In genomic region chr2:240992572-240993291, GRCh38 we compare ENCODE assay signal across 1 cellular context.
A peak's percentile ranks its signal among the peaks of the same experiment; 100 is the strongest.
TF ChIP-seq lines count a peak whose summit lies in the region.

No MANE protein-coding gene starts in this region.

TF ChIP-seq in K562, 482 proteins besides CTCF, POLR2A, EP300 and RAD21 (continued from another document):
- TF ChIP-seq ZBTB11 (CRISPR knock-in tag; IDR thresholded peaks at IDR 0.05) (peak in 1 of 3 experiments; percentile 56; a peak in 1 of 6 replicates), TFAP4 (CRISPR knock-in tag; IDR thresholded peaks at IDR 0.05; ENCODE audit: borderline replicate concordance) (peak; percentile 70)
